In the genomic region with DNA sequence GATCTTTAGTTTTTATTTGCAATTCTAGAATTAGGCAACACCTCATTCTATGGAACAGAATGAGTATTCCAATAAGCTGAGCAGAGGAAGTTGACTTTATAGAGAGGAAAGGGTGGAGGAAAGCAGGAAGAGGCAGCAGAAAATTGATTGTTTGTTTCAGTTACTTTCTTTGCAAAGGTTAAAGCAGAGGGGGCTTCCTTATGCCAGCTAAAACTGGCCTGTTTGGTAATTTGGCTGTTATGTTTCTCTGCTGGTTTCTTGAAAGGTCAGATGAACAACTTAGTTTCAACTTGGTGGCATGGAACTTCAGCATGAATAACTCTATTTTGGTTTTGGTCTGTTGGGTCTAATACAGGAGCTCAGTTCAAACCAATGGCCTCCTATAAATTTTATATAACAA, we compare ENCODE assay signal across 21 cellular contexts. TPM values are rescaled to one million over a fixed set of nuclear protein-coding genes. Genes with fewer than 3 reads are reported as not detected.
DNase-seq lines count a peak whose midpoint lies in the region; ATAC-seq and TF ChIP-seq lines count a peak whose summit lies in the region.
"Had no signal": no experiment of that assay in that cellular context is flagged by ENCODE, and none has a peak within 500 bp of the region (broad histone marks: within the 10 kb centered on the region; RNA-seq: fewer than 3 reads in every experiment).

No MANE protein-coding gene starts in this region.

- H4K8ac ChIP-seq in IMR-90 (ENCODE audit: low read depth in 2 of 2, low read length in 2 of 2): peak overlapping the region in 1 of 2 experiments; percentile 37; a peak in 2 of 4 replicates

- H3K23ac ChIP-seq in IMR-90 (ENCODE audit: low read depth, low read length): peak overlapping the region; percentile 62

- peaks cover 21% of the 10 kb centered on the region for H3K4me1 ChIP-seq in IMR-90 (ENCODE audit: control insufficient read depth, insufficient read depth, low read length)
- peaks cover 0 to 60% (median 22%) of the 10 kb centered on the region in 4 donors for H3K4me1 ChIP-seq in stomach
- no peaks in the 10 kb centered on the region for H3K4me1 ChIP-seq in testis

- H3K9ac ChIP-seq in IMR-90 (ENCODE audit: low read depth, low read length): no peak overlapping the region

- CTCF ChIA-PET in IMR-90 (lab: Yijun Ruan, JAX): interaction anchor here (1.1 kb wide), 1 partner anchor 180 kb away, joined by 3 read pairs; no protein-coding TSS in a partner anchor

- peaks cover 16% of the 10 kb centered on the region for H3K9me1 ChIP-seq in IMR-90 (ENCODE audit: insufficient read depth, low read length)

- no peak overlapping the region for H3K4me3 Mint-ChIP-seq in chondrocyte (ENCODE audit: unreplicated experiment)
- H3K4me3 Mint-ChIP-seq: activated CD4-positive, alpha-beta T cell treated with anti-CD3 and anti-CD28 coated beads, Interleukin-2, amount 10 ng/mL, durations not matched to agents 24 days and 14 days; memory B cell; neural crest cell had no signal

- H4K20me1 ChIP-seq in IMR-90 (ENCODE audit: insufficient read depth, low read length): peaks cover 35% of the 10 kb centered on the region

- no peak overlapping the region for H3K4ac ChIP-seq in IMR-90 (ENCODE audit: low read depth, low read length)

- H3K27me3 ChIP-seq in IMR-90 (ENCODE audit: control insufficient read depth, insufficient read depth, low read length) (no peaks in the 10 kb centered on the region), stomach (no peaks in the 10 kb centered on the region), testis (no peaks in the 10 kb centered on the region)

- peaks cover 1% of the 10 kb centered on the region for H3K36me3 Mint-ChIP-seq in chondrocyte (ENCODE audit: low read depth)
- H3K36me3 Mint-ChIP-seq: memory B cell had no signal

- H3K36me3 ChIP-seq in IMR-90 (ENCODE audit: control insufficient read depth, insufficient read depth, low read length): no peaks in the 10 kb centered on the region; the same call in 1 of the 2 replicates
- no peaks in the 10 kb centered on the region for H3K36me3 ChIP-seq in stomach
- no peaks in the 10 kb centered on the region for H3K36me3 ChIP-seq in testis (ENCODE audit: low read depth, missing control alignments)

- H3K56ac ChIP-seq in IMR-90 (ENCODE audit: extremely low read depth, insufficient read depth, low read length): no peak overlapping the region

- peak overlapping the region; percentile 19; the same call in 1 of the 2 replicates for H4K5ac ChIP-seq in IMR-90 (ENCODE audit: low read depth, low read length)

- TF ChIP-seq POLR2A in IMR-90 (IDR thresholded peaks at IDR 0.05; ENCODE audit: low read depth, low read length) (no peak), stomach (IDR thresholded peaks at IDR 0.05) (no peak), testis (IDR thresholded peaks at IDR 0.05) (no peak)

- H2BK20ac ChIP-seq in IMR-90 (ENCODE audit: low read depth, low read length): 0 out of 2 replicates have a peak overlapping the region, but pooled peaks have one; percentile 29

- in situ Hi-C loops in IMR-90 (cut with MboI; ENCODE audit: low sequenced_read_pairs): no loop called here

- peak overlapping the region; percentile 68 for H3K27ac Mint-ChIP-seq in chondrocyte (ENCODE audit: unreplicated experiment)
- H3K27ac Mint-ChIP-seq: activated CD4-positive, alpha-beta T cell treated with anti-CD3 and anti-CD28 coated beads, Interleukin-2, amount 10 ng/mL, durations not matched to agents 24 days and 14 days; memory B cell had no signal

- TF ChIP-seq CTCF in IMR-90 (conservative IDR thresholded peaks at IDR 0.05; ENCODE audit: low read depth, low read length): no peak
- TF ChIP-seq CTCF in chondrocyte (IDR thresholded peaks at IDR 0.05): no peak
- no peak for TF ChIP-seq CTCF in stomach (IDR thresholded peaks at IDR 0.05)
- TF ChIP-seq CTCF in testis (IDR thresholded peaks at IDR 0.05): no peak

- H3K27me3 Mint-ChIP-seq in chondrocyte (ENCODE audit: low read depth): no peaks in the 10 kb centered on the region

- H3K4me3 ChIP-seq in IMR-90 (ENCODE audit: insufficient read depth, low read depth, low read length): no peak overlapping the region
- no peak overlapping the region for H3K4me3 ChIP-seq in stomach
- H3K4me3 ChIP-seq in testis: no peak overlapping the region

- no peaks in the 10 kb centered on the region for H3K9me3 Mint-ChIP-seq in chondrocyte (ENCODE audit: low read depth)
- H3K9me3 Mint-ChIP-seq: activated CD4-positive, alpha-beta T cell treated with anti-CD3 and anti-CD28 coated beads, Interleukin-2, amount 10 ng/mL, durations not matched to agents 24 days and 14 days; memory B cell; neural crest cell had no signal

- H3K14ac ChIP-seq in IMR-90 (replicated peaks; ENCODE audit: low read depth, low read length): peak overlapping the region; percentile 31; the same call in 1 of the 2 replicates

- peak overlapping the region; percentile 42 for H2BK5ac ChIP-seq in IMR-90 (ENCODE audit: low read depth, low read length, poor library complexity, severe bottlenecking)

- DNase-seq in IMR-90: no peak
- DNase-seq in chondrocyte (ENCODE audit: low spot score): no peak
- DNase-seq in lung microvascular endothelial cell (ENCODE audit: low read depth in 2 of 2): peak; percentile 28 to 35
- no peak for DNase-seq in stomach
- no peak for DNase-seq in glomerular visceral epithelial cell (ENCODE audit: extremely low spot score)
- DNase-seq in testis: no peak
- DNase-seq: activated CD4-positive, alpha-beta T cell treated with anti-CD3 and anti-CD28 coated beads, Interleukin-2, amount 10 ng/mL, durations not matched to agents 24 days and 14 days; activated gamma-delta T cell treated with Interleukin-2 at 50 U/mL for 16 hours; cortex of kidney; NCI-H1694 treated with DMSO at 0.1 percent for 48 hours; NCI-H446; NK-92 treated with Interleukin-12 subunit alpha and Interleukin-12 subunit beta, amount 100 ng/mL, for 24 hours; stimulated activated CD4-positive, alpha-beta T cell treated with anti-CD3 and anti-CD28 coated beads, Interleukin-12 subunit alpha, Interleukin-12 subunit beta, amount 100 ng/mL, for 4 hours; SW 1271 had no signal

- dilution Hi-C loops in IMR-90 (cut with HindIII; ENCODE audit: low sequenced_read_pairs, unreplicated experiment): no loop called here

- H3K4me1 Mint-ChIP-seq in chondrocyte (ENCODE audit: low read depth): peaks cover 65% of the 10 kb centered on the region
- H3K4me1 Mint-ChIP-seq: activated CD4-positive, alpha-beta T cell treated with anti-CD3 and anti-CD28 coated beads, Interleukin-2, amount 10 ng/mL, durations not matched to agents 24 days and 14 days; memory B cell had no signal

- no peak overlapping the region; the same call in 1 of the 2 replicates for H2BK120ac ChIP-seq in IMR-90 (ENCODE audit: low read depth, low read length)

- no peak overlapping the region for H2AK5ac ChIP-seq in IMR-90 (ENCODE audit: low read depth, low read length)

- H3K79me1 ChIP-seq in IMR-90 (ENCODE audit: low read depth in 1 of 2, low read length in 2 of 2): peaks cover 42 to 81% of the 10 kb centered on the region in 2 experiments

- H2BK15ac ChIP-seq in IMR-90 (ENCODE audit: low read depth, low read length): 0 out of 3 replicates have a peak overlapping the region, but pooled peaks have one; percentile 41

- no peak for TF ChIP-seq RAD21 in IMR-90 (IDR thresholded peaks at IDR 0.05; ENCODE audit: low read length)

- H3K4me2 ChIP-seq in IMR-90 (ENCODE audit: low read depth, low read length): no peak overlapping the region

- POLR2A ChIA-PET in IMR-90 (lab: Charles Lee; ENCODE audit: unreplicated experiment): no interaction called here

- intact Hi-C loops in IMR-90 (cut with micrococcal nuclease) (no loop called here), stomach (cut with DNase I; ENCODE audit: low total_unique reads) (no loop called here), testis (cut with DNase I; ENCODE audit: low total_unique reads) (no loop called here)

- peak overlapping the region; percentile 61; the same call in 1 of the 2 replicates for H3K18ac ChIP-seq in IMR-90 (ENCODE audit: low read depth, low read length)

- ATAC-seq in IMR-90 (ENCODE audit: low read depth): no peak
- ATAC-seq in HG02623 (IDR thresholded peaks at IDR 0.05; ENCODE audit: unreplicated experiment): no peak
- ATAC-seq in HG02970 (IDR thresholded peaks at IDR 0.05; ENCODE audit: low FRiP score, unreplicated experiment): no peak

- H3K9me3 ChIP-seq in IMR-90 (ENCODE audit: control insufficient read depth, insufficient read depth, low read length) (peaks cover 3% of the 10 kb centered on the region; the same call in 1 of the 2 replicates), stomach (no peaks in the 10 kb centered on the region), testis (no peaks in the 10 kb centered on the region)

- TF ChIP-seq EP300 in stomach (IDR thresholded peaks at IDR 0.05): no peak

- no peak overlapping the region for H3K27ac ChIP-seq in IMR-90 (ENCODE audit: insufficient read depth, low read length)
- peak overlapping the region in 4 of 5 donors; percentile 33 to 86 (median 78) for H3K27ac ChIP-seq in stomach
- H3K27ac ChIP-seq in testis: no peak overlapping the region
- H3K27ac ChIP-seq: epithelial cell of prostate, HL-60, RWPE1 had no signal

- BruUV-seq in IMR-90 (replicated peaks; lab: Mats Ljungman, UMichigan): no TSS peak

- no peak overlapping the region for H2AK9ac ChIP-seq in IMR-90 (replicated peaks; ENCODE audit: low read depth, low read length, poor library complexity)

- no peak overlapping the region for H4K91ac ChIP-seq in IMR-90 (ENCODE audit: insufficient read depth, low read depth, low read length)

- H2AFZ ChIP-seq in IMR-90 (replicated peaks; ENCODE audit: low read length, poor library complexity): no peak overlapping the region

TF ChIP-seq in IMR-90, 13 proteins besides CTCF, POLR2A, EP300 and RAD21 (continues in another document):
- TF ChIP-seq SMC3 (IDR thresholded peaks at IDR 0.05; ENCODE audit: low read depth, low read length): no peak
- TF ChIP-seq NFE2L2 (IDR thresholded peaks at IDR 0.05; ENCODE audit: low read depth, low read length): no peak
- TF ChIP-seq FOS (IDR thresholded peaks at IDR 0.05; ENCODE audit: low read depth, low read length): no peak

RNA-seq across cellular contexts. Expression of gene SCHIP1, which starts 41.9 kb away (rescaled TPM):
- total RNA-seq in IMR-90 (2012; rRNA removed) (5.0 and 5.4 TPM in 2 replicates), chondrocyte (7.1 to 10.6 TPM (median 7.5 TPM) in 3 replicates), lung microvascular endothelial cell (2.4 and 3.1 TPM in 2 replicates), stomach (10 to 100 TPM in 2 of 5 donors, 1 to 10 TPM in 1, not detected in 2; 7.1 to 21.0 (median 18.7) TPM), testis (10 to 100 TPM in 1 of 2 donors, 1 to 10 TPM in 1; 2.3 to 10.5 TPM)
- polyA plus RNA-seq in IMR-90 (2012; rRNA removed) (2.8 and 3.9 TPM in 2 replicates), stomach (1 to 10 TPM; 1.2 to 8.9 (median 1.7) TPM), testis (ENCODE audit: insufficient read depth, low read depth, low replicate concordance) (8.1 TPM)
- 0.21 and 0.57 TPM in 2 replicates for polyA plus RNA-seq in IMR-90 (2012; cell fraction: cytosol; rRNA removed)
- polyA plus RNA-seq in IMR-90 (2012; cell fraction: nucleus; rRNA removed; ENCODE audit: low replicate concordance): 3.5 and 19.4 TPM in 2 replicates
- total RNA-seq: activated CD4-positive, alpha-beta T cell treated with anti-CD3 and anti-CD28 coated beads, Interleukin-2, amount 10 ng/mL, durations not matched to agents 24 days and 14 days had no signal

Comparison
In these comparisons a context has a peak if more than half of its experiments do, and no peak if none do; other contexts are left out.
1. DNase-seq: peak in lung microvascular endothelial cell (2 of 2); none in IMR-90 (single experiment), chondrocyte (single experiment), stomach (single experiment), glomerular visceral epithelial cell (single experiment) and testis (single experiment).
2. H3K27ac ChIP-seq: peak in stomach (4 of 5); none in IMR-90 (single experiment) and testis (0 of 2).